ENCODE assay signal across 16 cellular contexts in genomic region chr7:41956276-41956675, GRCh38.
DNase-seq lines count a peak whose midpoint lies in the region; ATAC-seq and TF ChIP-seq lines count a peak whose summit lies in the region.
"Had no signal": no experiment of that assay in that cellular context is flagged by ENCODE, and none has a peak within 500 bp of the region (broad histone marks: within the 10 kb centered on the region; RNA-seq: fewer than 3 reads in every experiment).

No MANE protein-coding gene starts in this region.

- H3K9me3 Mint-ChIP-seq in MCF 10A (ENCODE audit: unreplicated experiment) (no peaks in the 10 kb centered on the region), neural progenitor cell (no peaks in the 10 kb centered on the region), type B pancreatic cell (no peaks in the 10 kb centered on the region), WTC11 (no peaks in the 10 kb centered on the region)
- H3K9me3 Mint-ChIP-seq in activated T-cell treated with anti-CD3 and anti-CD28 coated beads, Interleukin-2, amount 50 U/mL, for 72 hours, result no peaks in the 10 kb centered on the region
- H3K9me3 Mint-ChIP-seq: activated CD4-positive, alpha-beta memory T cell treated with anti-CD3 and anti-CD28 coated beads for 36 hours had no signal

- ATAC-seq in activated T-cell treated with anti-CD3 and anti-CD28 coated beads, Interleukin-2, amount 50 U/mL, for 72 hours (replicated peaks in 1 of 2), result no peak
- ATAC-seq in WTC11, result no peak

- CTCF ChIA-PET in MCF 10A (lab: Yijun Ruan, JAX), result interaction anchor here (0.5 to 5.4 kb wide), 11 partner anchors 11 to 921 kb away, joined by 3 to 74 read pairs (median 4); no protein-coding TSS in a partner anchor
- CTCF ChIA-PET in WTC11 (lab: Charles Lee), result interaction anchor here (1.2 to 4.8 kb wide), 5 partner anchors 13 to 789 kb away, joined by 5 to 53 read pairs (median 10); no protein-coding TSS in a partner anchor

- peaks cover 9% of the 10 kb centered on the region for H3K36me3 Mint-ChIP-seq in MCF 10A (ENCODE audit: insufficient read depth, unreplicated experiment)
- peaks cover 6% of the 10 kb centered on the region for H3K36me3 Mint-ChIP-seq in neural progenitor cell
- H3K36me3 Mint-ChIP-seq in type B pancreatic cell, result peaks cover 11% of the 10 kb centered on the region
- H3K36me3 Mint-ChIP-seq in activated T-cell treated with anti-CD3 and anti-CD28 coated beads, Interleukin-2, amount 50 U/mL, for 72 hours (ENCODE audit: insufficient read depth in 2 of 2), result no peaks in the 10 kb centered on the region
- H3K36me3 Mint-ChIP-seq in WTC11, result no peaks in the 10 kb centered on the region
- H3K36me3 Mint-ChIP-seq: activated CD4-positive, alpha-beta memory T cell treated with anti-CD3 and anti-CD28 coated beads for 36 hours had no signal

- intact Hi-C loops in MCF 10A (cut with micrococcal nuclease), result no loop called here
- intact Hi-C loops in breast epithelium (cut with DNase I; ENCODE audit: low total_unique reads), result no loop called here
- intact Hi-C loops in esophagus muscularis mucosa (cut with DNase I), result no loop called here

- H3K27ac Mint-ChIP-seq in MCF 10A (ENCODE audit: low read depth, unreplicated experiment), result peak overlapping the region; percentile 37
- peak overlapping the region; percentile 91 for H3K27ac Mint-ChIP-seq in neural progenitor cell
- H3K27ac Mint-ChIP-seq in type B pancreatic cell, result no peak overlapping the region
- no peak overlapping the region for H3K27ac Mint-ChIP-seq in activated T-cell treated with anti-CD3 and anti-CD28 coated beads, Interleukin-2, amount 50 U/mL, for 72 hours
- H3K27ac Mint-ChIP-seq in WTC11, result no peak overlapping the region
- H3K27ac Mint-ChIP-seq: activated CD4-positive, alpha-beta memory T cell treated with anti-CD3 and anti-CD28 coated beads for 36 hours had no signal

- peak overlapping the region; percentile 15 for H3K4me2 ChIP-seq in neural progenitor cell

- H3K27ac ChIP-seq in breast epithelium (peak overlapping the region in 1 of 2 donors; percentile 70), esophagus muscularis mucosa (replicated peaks in 1 of 4) (peak overlapping the region in 2 of 4 donors; percentile 30 to 66), neural progenitor cell (no peak overlapping the region)

- H3F3A ChIP-seq in neural progenitor cell (ENCODE audit: low read depth), result peaks cover 26% of the 10 kb centered on the region

- no peak for TF ChIP-seq EP300 in esophagus muscularis mucosa (IDR thresholded peaks at IDR 0.05)

- no peaks in the 10 kb centered on the region for H3K27me3 ChIP-seq in breast epithelium
- H3K27me3 ChIP-seq in esophagus muscularis mucosa, result no peaks in the 10 kb centered on the region
- H3K27me3 ChIP-seq in neural progenitor cell, result no peaks in the 10 kb centered on the region
- H3K27me3 ChIP-seq: tibial nerve had no signal

- H3K36me3 ChIP-seq in breast epithelium, result no peaks in the 10 kb centered on the region
- H3K36me3 ChIP-seq in esophagus muscularis mucosa, result no peaks in the 10 kb centered on the region
- no peaks in the 10 kb centered on the region for H3K36me3 ChIP-seq in neural progenitor cell

- H4K20me1 ChIP-seq in neural progenitor cell (ENCODE audit: low read depth), result no peaks in the 10 kb centered on the region

- POLR2A ChIA-PET in MCF 10A (lab: Yijun Ruan, JAX) (interaction anchor here (0.7 to 2.9 kb wide), 10 partner anchors 13 to 722 kb away, joined by 3 to 18 read pairs (median 4); no protein-coding TSS in a partner anchor), WTC11 (lab: Charles Lee) (no interaction called here)

- H3K4me1 Mint-ChIP-seq in MCF 10A (ENCODE audit: insufficient read depth, unreplicated experiment) (peaks cover 33% of the 10 kb centered on the region), neural progenitor cell (peaks cover 35% of the 10 kb centered on the region), type B pancreatic cell (ENCODE audit: unreplicated experiment) (peaks cover 25% of the 10 kb centered on the region), WTC11 (peaks cover 31% of the 10 kb centered on the region)
- H3K4me1 Mint-ChIP-seq in activated T-cell treated with anti-CD3 and anti-CD28 coated beads, Interleukin-2, amount 50 U/mL, for 72 hours (ENCODE audit: low read depth), result no peaks in the 10 kb centered on the region

- BruUV-seq in MCF 10A (replicated peaks; lab: Mats Ljungman, UMichigan), result no TSS peak

- DNase-seq in MCF 10A (ENCODE audit: unreplicated experiment) (no peak), breast epithelium (ENCODE audit: low spot score in 2 of 2) (no peak), esophagus muscularis mucosa (ENCODE audit: extremely low spot score) (no peak), neural progenitor cell (ENCODE audit: low spot score) (no peak), type B pancreatic cell (ENCODE audit: extremely low spot score, unreplicated experiment) (no peak), WTC11 (ENCODE audit: low spot score) (no peak), CD1c-positive myeloid dendritic cell (ENCODE audit: extremely low spot score) (no peak)
- no peak for DNase-seq in activated T-cell treated with anti-CD3 and anti-CD28 coated beads, Interleukin-2, amount 50 U/mL, for 72 hours
- DNase-seq: activated CD4-positive, alpha-beta memory T cell treated with anti-CD3 and anti-CD28 coated beads for 36 hours; COR-L47; NCI-H2081 treated with DMSO at 0.1 percent for 48 hours; NCI-H774; stimulated activated CD4-positive, alpha-beta T cell treated with anti-CD3 and anti-CD28 coated beads, Interleukin-2, amount 100 ng/mL, for 24 hours; stimulated activated CD8-positive, alpha-beta memory T cell treated with anti-CD3 and anti-CD28 coated beads, Interleukin-4, amount 100 ng/mL, for 48 hours; T-helper 9 cell had no signal

- H2AFZ ChIP-seq in neural progenitor cell (replicated peaks), result peak overlapping the region; percentile 20

- no peak for TF ChIP-seq POLR2A in breast epithelium (IDR thresholded peaks at IDR 0.05)
- TF ChIP-seq POLR2A in esophagus muscularis mucosa (IDR thresholded peaks at IDR 0.05; ENCODE audit: low read depth), result no peak

- H3K9ac ChIP-seq in neural progenitor cell, result no peak overlapping the region

- peak overlapping the region in 1 of 3 donors; percentile 38 for H3K4me3 ChIP-seq in breast epithelium
- peak overlapping the region in 3 of 4 donors; percentile 2 to 8 (median 3) for H3K4me3 ChIP-seq in esophagus muscularis mucosa
- no peak overlapping the region for H3K4me3 ChIP-seq in neural progenitor cell
- H3K4me3 ChIP-seq: tibial nerve had no signal

- 35% methylated on average over 7 of the region's 8 CpGs for WGBS in esophagus muscularis mucosa

- H3K4me1 ChIP-seq in breast epithelium (peaks cover 7 to 14% of the 10 kb centered on the region in 2 donors), esophagus muscularis mucosa (peaks cover 25 to 37% (median 31%) of the 10 kb centered on the region in 4 donors), neural progenitor cell (peaks cover 22% of the 10 kb centered on the region)

- no peak for TF ChIP-seq CTCF in MCF 10A (IDR thresholded peaks at IDR 0.05; ENCODE audit: unreplicated experiment)
- no peak for TF ChIP-seq CTCF in breast epithelium (IDR thresholded peaks at IDR 0.05)
- TF ChIP-seq CTCF in esophagus muscularis mucosa (IDR thresholded peaks at IDR 0.05), result no peak
- TF ChIP-seq CTCF in neural progenitor cell (IDR thresholded peaks at IDR 0.05), result no peak
- no peak for TF ChIP-seq CTCF in type B pancreatic cell (conservative IDR thresholded peaks at IDR 0.05)
- TF ChIP-seq CTCF in WTC11 (IDR thresholded peaks at IDR 0.05), result no peak

- H3K79me2 ChIP-seq in neural progenitor cell (ENCODE audit: low read depth), result no peaks in the 10 kb centered on the region

- H3K9me3 ChIP-seq in breast epithelium (no peaks in the 10 kb centered on the region), esophagus muscularis mucosa (no peaks in the 10 kb centered on the region), neural progenitor cell (ENCODE audit: low read depth) (no peaks in the 10 kb centered on the region)
- H3K9me3 ChIP-seq: tibial nerve had no signal

- H3K4me3 Mint-ChIP-seq in MCF 10A (ENCODE audit: unreplicated experiment), result peak overlapping the region; percentile 53
- no peak overlapping the region for H3K4me3 Mint-ChIP-seq in neural progenitor cell
- peak overlapping the region; percentile 15 for H3K4me3 Mint-ChIP-seq in type B pancreatic cell
- H3K4me3 Mint-ChIP-seq in activated T-cell treated with anti-CD3 and anti-CD28 coated beads, Interleukin-2, amount 50 U/mL, for 72 hours, result no peak overlapping the region
- H3K4me3 Mint-ChIP-seq in WTC11, result no peak overlapping the region
- H3K4me3 Mint-ChIP-seq: activated CD4-positive, alpha-beta memory T cell treated with anti-CD3 and anti-CD28 coated beads for 36 hours had no signal

- H3K27me3 Mint-ChIP-seq in MCF 10A (ENCODE audit: insufficient read depth, unreplicated experiment) (no peaks in the 10 kb centered on the region), neural progenitor cell (ENCODE audit: insufficient read depth, low read depth) (peaks cover 9% of the 10 kb centered on the region), type B pancreatic cell (no peaks in the 10 kb centered on the region), WTC11 (ENCODE audit: low read depth) (no peaks in the 10 kb centered on the region; the same call in 1 of the 2 replicates)
- H3K27me3 Mint-ChIP-seq in activated T-cell treated with anti-CD3 and anti-CD28 coated beads, Interleukin-2, amount 50 U/mL, for 72 hours (ENCODE audit: low read depth), result peaks cover 23% of the 10 kb centered on the region

TF ChIP-seq in WTC11, 78 proteins besides CTCF, POLR2A, EP300 and RAD21 (continues in another document):
- TF ChIP-seq ZNF281 (CRISPR knock-in tag; IDR thresholded peaks at IDR 0.05) (no peak), ATF1 (CRISPR knock-in tag; IDR thresholded peaks at IDR 0.05) (no peak)

Comparison
In these comparisons a context has a peak if more than half of its experiments do, and no peak if none do; other contexts are left out.
1. H3K27ac Mint-ChIP-seq: peak in MCF 10A (single experiment) and neural progenitor cell (single experiment); none in type B pancreatic cell (single experiment), activated T-cell treated with anti-CD3 and anti-CD28 coated beads, Interleukin-2, amount 50 U/mL, for 72 hours (single experiment) and WTC11 (single experiment).
2. H3K4me3 Mint-ChIP-seq: peak in MCF 10A (single experiment) and type B pancreatic cell (single experiment); none in neural progenitor cell (single experiment), activated T-cell treated with anti-CD3 and anti-CD28 coated beads, Interleukin-2, amount 50 U/mL, for 72 hours (0 of 2) and WTC11 (single experiment).